Comparison of ENCODE assay signal across 8 cellular contexts in the genomic region with DNA sequence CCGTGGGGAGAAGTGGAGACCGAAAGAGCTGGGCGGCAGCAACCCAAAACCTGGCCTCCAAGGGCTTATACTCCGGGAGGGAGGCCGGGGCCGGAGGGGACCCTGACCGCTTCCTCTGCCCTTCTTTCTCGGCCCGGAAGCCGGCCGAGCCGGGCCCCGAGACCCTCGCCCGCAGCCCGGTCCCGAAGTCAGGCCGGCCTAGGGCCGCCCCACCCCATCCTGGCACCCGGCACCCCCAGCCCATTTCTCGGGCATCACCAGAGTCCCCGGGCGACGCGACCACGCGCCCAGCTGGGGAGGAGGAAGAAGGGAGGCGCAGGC. TPM values are rescaled to one million over a fixed set of nuclear protein-coding genes. Genes with fewer than 3 reads are reported as not detected.
DNase-seq lines count a peak whose midpoint lies in the region; ATAC-seq lines count a peak whose summit lies in the region.

No MANE protein-coding gene starts in this region.

- peaks cover 5% of the 10 kb centered on the region; the same call in 1 of the 2 replicates for H3K27me3 ChIP-seq in iPS DF 6.9 (ENCODE audit: control insufficient read depth, insufficient read depth, low read length)

- H3K4me1 Mint-ChIP-seq in T-helper 2 cell treated with Interferon-gamma antibody and Interleukin-4, amounts not matched to agents 5 μg/mL and 100 μg/mL, for 36 hours (ENCODE audit: low read depth), result peaks cover 27% of the 10 kb centered on the region
- H3K4me1 Mint-ChIP-seq in activated CD4-positive, alpha-beta memory T cell treated with anti-CD3 and anti-CD28 coated beads, Interleukin-2, amount 10 ng/mL, durations not matched to agents 7 days and 5 days, result peaks cover 33% of the 10 kb centered on the region

- no peak for DNase-seq in T-helper 2 cell treated with Interferon-gamma antibody and Interleukin-4, amounts not matched to agents 5 μg/mL and 100 μg/mL, for 36 hours (ENCODE audit: low spot score)
- DNase-seq in T-helper 2 cell, result no peak
- DNase-seq in activated CD4-positive, alpha-beta memory T cell treated with anti-CD3 and anti-CD28 coated beads, Interleukin-2, amount 10 ng/mL, durations not matched to agents 7 days and 5 days, result peak; percentile 40
- no peak for DNase-seq in iPS DF 6.9 (ENCODE audit: low read depth, low spot score)
- DNase-seq in stimulated activated CD8-positive, alpha-beta memory T cell treated with anti-CD3 and anti-CD28 coated beads, Interleukin-12 subunit alpha, Interleukin-12 subunit beta, amount 100 ng/mL, for 4 hours (ENCODE audit: low read depth), result peak; percentile 5
- DNase-seq in Ammon's horn (ENCODE audit: low spot score), result no peak
- no peak for DNase-seq in H4 (ENCODE audit: low spot score)

- H3K4me3 Mint-ChIP-seq in T-helper 2 cell treated with Interferon-gamma antibody and Interleukin-4, amounts not matched to agents 5 μg/mL and 100 μg/mL, for 36 hours, result peak overlapping the region; percentile 83
- H3K4me3 Mint-ChIP-seq in activated CD4-positive, alpha-beta memory T cell treated with anti-CD3 and anti-CD28 coated beads, Interleukin-2, amount 10 ng/mL, durations not matched to agents 7 days and 5 days, result peak overlapping the region; percentile 67

- POLR2A ChIA-PET in activated CD4-positive, alpha-beta memory T cell treated with anti-CD3 and anti-CD28 coated beads, Interleukin-2, amount 10 ng/mL, durations not matched to agents 7 days and 5 days (lab: Charles Lee), result interaction anchor here (0.6 to 3.1 kb wide), 14 partner anchors 10 to 216 kb away, joined by 3 to 53 read pairs (median 4); a partner anchor contains a TSS

- H3K36me3 Mint-ChIP-seq in T-helper 2 cell treated with Interferon-gamma antibody and Interleukin-4, amounts not matched to agents 5 μg/mL and 100 μg/mL, for 36 hours (ENCODE audit: low read depth), result peaks cover 8% of the 10 kb centered on the region
- peaks cover 7% of the 10 kb centered on the region for H3K36me3 Mint-ChIP-seq in activated CD4-positive, alpha-beta memory T cell treated with anti-CD3 and anti-CD28 coated beads, Interleukin-2, amount 10 ng/mL, durations not matched to agents 7 days and 5 days (ENCODE audit: low read depth)

- no CpG with 5 or more reads among the region's 28 CpGs for WGBS in iPS DF 6.9 (ENCODE audit: insufficient coverage, insufficient read length)

- peak; percentile 6 for ATAC-seq in HG03066 (IDR thresholded peaks at IDR 0.05; ENCODE audit: low read depth, unreplicated experiment)

- H3K4me3 ChIP-seq in iPS DF 6.9 (ENCODE audit: low read length), result peak overlapping the region; percentile 76

- CTCF ChIA-PET in activated CD4-positive, alpha-beta memory T cell treated with anti-CD3 and anti-CD28 coated beads, Interleukin-2, amount 10 ng/mL, durations not matched to agents 7 days and 5 days (lab: Charles Lee), result interaction anchor here (0.8 to 1.7 kb wide), 6 partner anchors 9 to 286 kb away, joined by 3 to 8 read pairs (median 3); no protein-coding TSS in a partner anchor

- no peaks in the 10 kb centered on the region for H3K9me3 ChIP-seq in iPS DF 6.9 (ENCODE audit: control insufficient read depth, insufficient read depth, low read length)

- no peak overlapping the region for H3K27ac ChIP-seq in iPS DF 6.9 (ENCODE audit: low read length)

- H3K36me3 ChIP-seq in iPS DF 6.9 (ENCODE audit: control insufficient read depth, insufficient read depth, low read length), result no peaks in the 10 kb centered on the region

- H3K27me3 Mint-ChIP-seq in T-helper 2 cell treated with Interferon-gamma antibody and Interleukin-4, amounts not matched to agents 5 μg/mL and 100 μg/mL, for 36 hours (ENCODE audit: low read depth), result peaks cover 13% of the 10 kb centered on the region
- peaks cover 6% of the 10 kb centered on the region for H3K27me3 Mint-ChIP-seq in activated CD4-positive, alpha-beta memory T cell treated with anti-CD3 and anti-CD28 coated beads, Interleukin-2, amount 10 ng/mL, durations not matched to agents 7 days and 5 days

- H3K4me1 ChIP-seq in iPS DF 6.9 (ENCODE audit: control insufficient read depth, insufficient read depth, low read length), result no peaks in the 10 kb centered on the region; the same call in 1 of the 2 replicates

- no peaks in the 10 kb centered on the region for H3K9me3 Mint-ChIP-seq in T-helper 2 cell treated with Interferon-gamma antibody and Interleukin-4, amounts not matched to agents 5 μg/mL and 100 μg/mL, for 36 hours
- no peaks in the 10 kb centered on the region for H3K9me3 Mint-ChIP-seq in activated CD4-positive, alpha-beta memory T cell treated with anti-CD3 and anti-CD28 coated beads, Interleukin-2, amount 10 ng/mL, durations not matched to agents 7 days and 5 days

- H3K27ac Mint-ChIP-seq in T-helper 2 cell treated with Interferon-gamma antibody and Interleukin-4, amounts not matched to agents 5 μg/mL and 100 μg/mL, for 36 hours, result peak overlapping the region; percentile 33
- peak overlapping the region; percentile 58 for H3K27ac Mint-ChIP-seq in activated CD4-positive, alpha-beta memory T cell treated with anti-CD3 and anti-CD28 coated beads, Interleukin-2, amount 10 ng/mL, durations not matched to agents 7 days and 5 days

RNA-seq across cellular contexts. Expression of a gene that starts 0.6 kb away (rescaled TPM):
- total RNA-seq in activated CD4-positive, alpha-beta memory T cell treated with anti-CD3 and anti-CD28 coated beads, Interleukin-2, amount 10 ng/mL, durations not matched to agents 7 days and 5 days, result 1 to 10 TPM; 8.1 to 8.7 TPM
- 0.78 and 3.2 TPM in 2 replicates for total RNA-seq in H4 (2014; rRNA removed; shearing (Covaris generic))

RNA-seq across cellular contexts. Expression of a gene that starts 57.1 kb away (rescaled TPM):
- 10 to 100 TPM; 10.1 to 10.8 TPM for total RNA-seq in activated CD4-positive, alpha-beta memory T cell treated with anti-CD3 and anti-CD28 coated beads, Interleukin-2, amount 10 ng/mL, durations not matched to agents 7 days and 5 days
- total RNA-seq in H4 (2014; rRNA removed; shearing (Covaris generic)), result 5.3 and 9.4 TPM in 2 replicates

Comparison
In these comparisons a context has a peak if more than half of its experiments do, and no peak if none do; other contexts are left out.
1. DNase-seq: peak in activated CD4-positive, alpha-beta memory T cell treated with anti-CD3 and anti-CD28 coated beads, Interleukin-2, amount 10 ng/mL, durations not matched to agents 7 days and 5 days (single experiment) and stimulated activated CD8-positive, alpha-beta memory T cell treated with anti-CD3 and anti-CD28 coated beads, Interleukin-12 subunit alpha, Interleukin-12 subunit beta, amount 100 ng/mL, for 4 hours (single experiment); none in T-helper 2 cell treated with Interferon-gamma antibody and Interleukin-4, amounts not matched to agents 5 μg/mL and 100 μg/mL, for 36 hours (single experiment), T-helper 2 cell (0 of 5), iPS DF 6.9 (single experiment), Ammon's horn (single experiment) and H4 (single experiment).